In the genomic region with DNA sequence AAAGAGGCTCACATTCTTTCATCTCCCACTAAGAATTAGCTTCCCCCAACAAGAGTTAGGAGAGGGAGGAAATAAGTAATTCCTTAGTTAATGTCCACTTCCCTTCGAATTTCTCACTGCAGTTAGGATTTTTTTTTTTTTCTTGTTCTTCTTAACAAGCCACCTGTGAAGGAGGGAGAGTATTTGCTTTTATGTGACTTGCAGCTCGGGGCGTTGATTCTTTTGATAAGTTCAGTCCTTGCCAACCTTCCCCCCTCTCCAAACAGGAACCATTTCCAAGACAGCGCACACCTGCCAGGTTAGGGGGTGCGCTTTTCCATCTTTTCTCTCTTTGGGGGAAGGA, we compare ENCODE assay signal across 17 cellular contexts. TPM values are rescaled to one million over a fixed set of nuclear protein-coding genes. Genes with fewer than 3 reads are reported as not detected.
DNase-seq lines count a peak whose midpoint lies in the region; ATAC-seq and TF ChIP-seq lines count a peak whose summit lies in the region.
"Had no signal": no experiment of that assay in that cellular context is flagged by ENCODE, and none has a peak within 500 bp of the region (broad histone marks: within the 10 kb centered on the region; RNA-seq: fewer than 3 reads in every experiment).

No MANE protein-coding gene starts in this region.

- H3K4me1 Mint-ChIP-seq in stimulated activated effector memory CD8-positive, alpha-beta T cell treated with anti-CD3 and anti-CD28 coated beads, Interleukin-12 subunit alpha, Interleukin-12 subunit beta, amount 100 ng/mL, for 72 hours = no peaks in the 10 kb centered on the region
- H3K4me1 Mint-ChIP-seq: activated CD4-positive, alpha-beta T cell treated with anti-CD3 and anti-CD28 coated beads, Interleukin-2, amount 10 ng/mL, durations not matched to agents 24 days and 14 days had no signal

- DNase-seq in DMS53 (lab: John Stamatoyannopoulos, UW) (peak; percentile 47), DMS53 treated with DMSO at 0.1 percent for 48 hours (lab: John Stamatoyannopoulos, UW; ENCODE audit: unreplicated experiment) (no peak), dorsolateral prefrontal cortex (no peak), SHP77 (lab: John Stamatoyannopoulos, UW) (no peak), GM20000 (ENCODE audit: low spot score) (no peak)
- DNase-seq in stimulated activated effector memory CD8-positive, alpha-beta T cell treated with anti-CD3 and anti-CD28 coated beads, Interleukin-12 subunit alpha, Interleukin-12 subunit beta, amount 100 ng/mL, for 72 hours (ENCODE audit: low spot score in 2 of 2) = no peak
- DNase-seq: activated CD4-positive, alpha-beta T cell treated with anti-CD3 and anti-CD28 coated beads, Interleukin-2, amount 10 ng/mL, durations not matched to agents 24 days and 14 days; activated CD8-positive, alpha-beta memory T cell treated with anti-CD3 and anti-CD28 coated beads, Interleukin-2, amount 50 U/mL, for 48 hours; activated gamma-delta T cell; BE2C; effector memory CD8-positive, alpha-beta T cell; stimulated activated CD4-positive, alpha-beta T cell treated with anti-CD3 and anti-CD28 coated beads, Interleukin-4, amount 100 ng/mL, for 24 hours had no signal

- H3K9me3 ChIP-seq in iPS-20b (ENCODE audit: insufficient read depth, low read depth, low read length) (no peaks in the 10 kb centered on the region), subcutaneous abdominal adipose tissue (ENCODE audit: control insufficient read depth in 5 of 5, low read length in 5 of 5) (no peaks in the 10 kb centered on the region)
- H3K9me3 ChIP-seq: BE2C had no signal

- H3K36me3 Mint-ChIP-seq in stimulated activated effector memory CD8-positive, alpha-beta T cell treated with anti-CD3 and anti-CD28 coated beads, Interleukin-12 subunit alpha, Interleukin-12 subunit beta, amount 100 ng/mL, for 72 hours = no peaks in the 10 kb centered on the region

- TF ChIP-seq CTCF in dorsolateral prefrontal cortex (IDR thresholded peaks at IDR 0.05 in 54 of 56, conservative IDR thresholded peaks at IDR 0.05 in 2 of 56; ENCODE audit: low read depth in 1 of 56, partially characterized antibody in 56 of 56) = no peak
- no peak for TF ChIP-seq CTCF in GM20000 (IDR thresholded peaks at IDR 0.05; ENCODE audit: extremely low read depth, missing control alignments)

- H3K36me3 ChIP-seq in iPS-20b (ENCODE audit: insufficient read depth, low read depth, low read length) (no peaks in the 10 kb centered on the region), subcutaneous abdominal adipose tissue (ENCODE audit: control insufficient read depth in 5 of 5, insufficient read depth in 5 of 5, low read length in 5 of 5) (no peaks in the 10 kb centered on the region)
- H3K36me3 ChIP-seq: BE2C had no signal

- no peaks in the 10 kb centered on the region for H3K9me3 Mint-ChIP-seq in stimulated activated effector memory CD8-positive, alpha-beta T cell treated with anti-CD3 and anti-CD28 coated beads, Interleukin-12 subunit alpha, Interleukin-12 subunit beta, amount 100 ng/mL, for 72 hours
- H3K9me3 Mint-ChIP-seq: activated CD4-positive, alpha-beta T cell treated with anti-CD3 and anti-CD28 coated beads, Interleukin-2, amount 10 ng/mL, durations not matched to agents 24 days and 14 days had no signal

- intact Hi-C loops in dorsolateral prefrontal cortex (cut with DNase I) = no loop called here

- no peak overlapping the region for H3K4me3 Mint-ChIP-seq in stimulated activated effector memory CD8-positive, alpha-beta T cell treated with anti-CD3 and anti-CD28 coated beads, Interleukin-12 subunit alpha, Interleukin-12 subunit beta, amount 100 ng/mL, for 72 hours
- H3K4me3 Mint-ChIP-seq: activated CD4-positive, alpha-beta T cell treated with anti-CD3 and anti-CD28 coated beads, Interleukin-2, amount 10 ng/mL, durations not matched to agents 24 days and 14 days; effector memory CD8-positive, alpha-beta T cell had no signal

- H3K9ac ChIP-seq in iPS-20b (ENCODE audit: low read depth, low read length) (no peak overlapping the region), subcutaneous abdominal adipose tissue (ENCODE audit: low read length in 5 of 5) (peak overlapping the region in 2 of 5 donors; percentile 12 to 24)

- H3K27ac Mint-ChIP-seq in stimulated activated effector memory CD8-positive, alpha-beta T cell treated with anti-CD3 and anti-CD28 coated beads, Interleukin-12 subunit alpha, Interleukin-12 subunit beta, amount 100 ng/mL, for 72 hours = no peak overlapping the region
- H3K27ac Mint-ChIP-seq: activated CD4-positive, alpha-beta T cell treated with anti-CD3 and anti-CD28 coated beads, Interleukin-2, amount 10 ng/mL, durations not matched to agents 24 days and 14 days; effector memory CD8-positive, alpha-beta T cell had no signal

- H3K27me3 ChIP-seq in dorsolateral prefrontal cortex = peaks cover 0 to 81% (median 53%) of the 10 kb centered on the region in 45 donors
- H3K27me3 ChIP-seq in iPS-20b (ENCODE audit: insufficient read depth, low read length) = peaks cover 74% of the 10 kb centered on the region
- H3K27me3 ChIP-seq in subcutaneous abdominal adipose tissue (ENCODE audit: control insufficient read depth in 5 of 5, insufficient read depth in 4 of 5, low read length in 5 of 5) = peaks cover 7 to 18% (median 14%) of the 10 kb centered on the region in 5 donors

- H3K4me3 ChIP-seq in dorsolateral prefrontal cortex = peak overlapping the region in 47 of 59 donors; percentile 9 to 70 (median 46)
- peak overlapping the region; percentile 65 for H3K4me3 ChIP-seq in iPS-20b (ENCODE audit: low read length)
- H3K4me3 ChIP-seq in subcutaneous abdominal adipose tissue (ENCODE audit: low read depth in 1 of 5, low read length in 5 of 5) = peak overlapping the region; percentile 61 to 78 (median 65)

- H3K27ac ChIP-seq in dorsolateral prefrontal cortex (peak overlapping the region in 7 of 59 donors; percentile 10 to 93 (median 76)), iPS-20b (ENCODE audit: low read length) (no peak overlapping the region), subcutaneous abdominal adipose tissue (ENCODE audit: low read depth, low read length) (peak overlapping the region; percentile 45)
- H3K27ac ChIP-seq: 22Rv1 had no signal

- peaks cover 6% of the 10 kb centered on the region; the same call in 1 of the 2 replicates for H3K4me1 ChIP-seq in iPS-20b (ENCODE audit: insufficient read depth, low read length)
- peaks cover 0 to 17% (median 13%) of the 10 kb centered on the region in 5 donors for H3K4me1 ChIP-seq in subcutaneous abdominal adipose tissue (ENCODE audit: control insufficient read depth in 5 of 5, insufficient read depth in 5 of 5, low read length in 5 of 5)
- H3K4me1 ChIP-seq: BE2C had no signal

- ATAC-seq in stimulated activated effector memory CD8-positive, alpha-beta T cell treated with anti-CD3 and anti-CD28 coated beads, Interleukin-12 subunit alpha, Interleukin-12 subunit beta, amount 100 ng/mL, for 72 hours = no peak
- ATAC-seq: effector memory CD8-positive, alpha-beta T cell had no signal

RNA-seq across cellular contexts. Expression of gene ADAMTS18, which starts 0.8 kb away (rescaled TPM):
- total RNA-seq in dorsolateral prefrontal cortex = 10 to 100 TPM in 20 of 120 experiments, 1 to 10 TPM in 59, under 1 TPM in 27, not detected in 14; 0.09 to 50.7 (median 3.7) TPM
- total RNA-seq: activated CD4-positive, alpha-beta T cell treated with anti-CD3 and anti-CD28 coated beads, Interleukin-2, amount 10 ng/mL, durations not matched to agents 24 days and 14 days; fibroblast of villous mesenchyme; NCI-H460 had no signal
